16 cellular contexts compared by ENCODE assay signal in the genomic region with DNA sequence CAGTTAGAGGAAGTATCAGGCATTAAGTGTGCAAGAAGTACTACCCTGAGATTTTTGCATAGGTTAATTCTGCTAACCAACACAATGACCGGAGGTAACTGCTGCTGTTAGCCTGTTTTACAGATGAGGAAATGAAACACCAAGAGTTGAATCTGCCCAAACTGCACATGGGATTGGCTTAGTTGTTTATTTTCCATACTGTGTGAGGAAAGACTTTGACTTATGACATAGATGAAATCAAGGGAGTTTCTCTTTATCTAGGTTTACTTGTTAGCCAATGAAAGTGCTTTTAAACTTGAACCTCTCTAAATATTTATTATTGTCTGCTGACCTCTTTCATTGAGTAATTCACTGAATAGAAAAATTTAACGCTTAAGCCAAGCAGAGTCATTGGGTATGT. TPM values are rescaled to one million over a fixed set of nuclear protein-coding genes. Genes with fewer than 3 reads are reported as not detected.
DNase-seq lines count a peak whose midpoint lies in the region; ATAC-seq and TF ChIP-seq lines count a peak whose summit lies in the region.
"Had no signal": no experiment of that assay in that cellular context is flagged by ENCODE, and none has a peak within 500 bp of the region (broad histone marks: within the 10 kb centered on the region; RNA-seq: fewer than 3 reads in every experiment).

No MANE protein-coding gene starts in this region.

- H3K4me1 ChIP-seq in IMR-90 (ENCODE audit: control insufficient read depth, insufficient read depth, low read length), result peaks cover 3% of the 10 kb centered on the region
- H3K4me1 ChIP-seq: foreskin keratinocyte had no signal

- no peaks in the 10 kb centered on the region for H3K27me3 ChIP-seq in IMR-90 (ENCODE audit: control insufficient read depth, insufficient read depth, low read length)
- H3K27me3 ChIP-seq: dorsolateral prefrontal cortex, foreskin keratinocyte had no signal

- H3K4me1 Mint-ChIP-seq in stimulated activated naive B cell treated with anti-CD40 and anti-IgM and Interleukin-4, amounts not matched to agents 10 μg/mL and 1 μg/mL and 100 μg/mL, for 72 hours, result peaks cover 2 to 7% of the 10 kb centered on the region in 2 donors
- H3K4me1 Mint-ChIP-seq: CD8-positive, alpha-beta memory T cell had no signal

- H4K8ac ChIP-seq in IMR-90 (ENCODE audit: low read depth in 2 of 2, low read length in 2 of 2), result no peak overlapping the region

- ATAC-seq in GM18907 (IDR thresholded peaks at IDR 0.05; ENCODE audit: unreplicated experiment), result peak; percentile 72
- peak; percentile 72 for ATAC-seq in HG02610 (IDR thresholded peaks at IDR 0.05; ENCODE audit: unreplicated experiment)
- peak; percentile 90 for ATAC-seq in IMR-90 (ENCODE audit: low read depth)
- ATAC-seq in stimulated activated naive B cell treated with anti-CD40 and anti-IgM and Interleukin-4, amounts not matched to agents 10 μg/mL and 1 μg/mL and 100 μg/mL, for 72 hours (replicated peaks), result peak; percentile 53 to 65
- no peak for ATAC-seq in GM21381 (IDR thresholded peaks at IDR 0.05; ENCODE audit: unreplicated experiment)
- ATAC-seq in Right ventricle myocardium inferior, result no peak
- ATAC-seq: foreskin keratinocyte, sciatic nerve had no signal

- no peaks in the 10 kb centered on the region for H3K36me3 Mint-ChIP-seq in stimulated activated naive B cell treated with anti-CD40 and anti-IgM and Interleukin-4, amounts not matched to agents 10 μg/mL and 1 μg/mL and 100 μg/mL, for 72 hours
- H3K36me3 Mint-ChIP-seq: CD8-positive, alpha-beta memory T cell had no signal

- no TSS peak for BruUV-seq in IMR-90 (replicated peaks; lab: Mats Ljungman, UMichigan)

- H3K4ac ChIP-seq in IMR-90 (ENCODE audit: low read depth, low read length), result no peak overlapping the region

- H3K79me1 ChIP-seq in IMR-90 (ENCODE audit: low read depth in 1 of 2, low read length in 2 of 2), result no peaks in the 10 kb centered on the region

- TF ChIP-seq CTCF in IMR-90 (conservative IDR thresholded peaks at IDR 0.05; ENCODE audit: low read depth, low read length), result no peak

- H3K27ac ChIP-seq in IMR-90 (ENCODE audit: insufficient read depth, low read length), result no peak overlapping the region
- H3K27ac ChIP-seq: foreskin keratinocyte had no signal

- no peak overlapping the region for H3K4me2 ChIP-seq in IMR-90 (ENCODE audit: low read depth, low read length)

- no peak for TF ChIP-seq POLR2A in IMR-90 (IDR thresholded peaks at IDR 0.05; ENCODE audit: low read depth, low read length)

- no peak overlapping the region for H4K5ac ChIP-seq in IMR-90 (ENCODE audit: low read depth, low read length)

- H3K9me3 Mint-ChIP-seq in stimulated activated naive B cell treated with anti-CD40 and anti-IgM and Interleukin-4, amounts not matched to agents 10 μg/mL and 1 μg/mL and 100 μg/mL, for 72 hours, result no peaks in the 10 kb centered on the region
- H3K9me3 Mint-ChIP-seq: activated T-helper 2 cell treated with anti-CD3 and anti-CD28 coated beads, Interferon-gamma antibody, Interleukin-2, Interleukin-4, amounts not matched to agents 10 μg/mL and 5 μg/mL and 100 μg/mL, durations not matched to agents 14 hours and 24 hours and 36 hours; CD8-positive, alpha-beta memory T cell had no signal

- intact Hi-C loops in IMR-90 (cut with micrococcal nuclease), result loop anchor here (5.0 kb wide), 1 partner anchor 102 kb away; a partner anchor contains a TSS
- intact Hi-C loops in Right ventricle myocardium inferior (cut with DNase I), result loop anchor here (10.0 kb wide), 1 partner anchor 254 kb away; no protein-coding TSS in a partner anchor

- no peaks in the 10 kb centered on the region; the same call in 1 of the 2 replicates for H3K36me3 ChIP-seq in IMR-90 (ENCODE audit: control insufficient read depth, insufficient read depth, low read length)

- H4K20me1 ChIP-seq in IMR-90 (ENCODE audit: insufficient read depth, low read length), result no peaks in the 10 kb centered on the region

- CTCF ChIA-PET in IMR-90 (lab: Yijun Ruan, JAX), result no interaction called here

- H3K9me3 ChIP-seq in IMR-90 (ENCODE audit: control insufficient read depth, insufficient read depth, low read length), result no peaks in the 10 kb centered on the region

- no peak overlapping the region for H4K91ac ChIP-seq in IMR-90 (ENCODE audit: insufficient read depth, low read depth, low read length)

- no peak overlapping the region for H2AK9ac ChIP-seq in IMR-90 (replicated peaks; ENCODE audit: low read depth, low read length, poor library complexity)

- H2BK5ac ChIP-seq in IMR-90 (ENCODE audit: low read depth, low read length, poor library complexity, severe bottlenecking), result no peak overlapping the region

- no peak overlapping the region for H3K4me3 ChIP-seq in IMR-90 (ENCODE audit: insufficient read depth, low read depth, low read length)
- H3K4me3 ChIP-seq: dorsolateral prefrontal cortex had no signal

- no peak overlapping the region for H2AFZ ChIP-seq in IMR-90 (replicated peaks; ENCODE audit: low read length, poor library complexity)

- POLR2A ChIA-PET in IMR-90 (lab: Charles Lee; ENCODE audit: unreplicated experiment), result no interaction called here

- H2BK20ac ChIP-seq in IMR-90 (ENCODE audit: low read depth, low read length), result no peak overlapping the region

- DNase-seq in IMR-90, result peak; percentile 73
- DNase-seq in stimulated activated naive B cell treated with anti-CD40 and anti-IgM and Interleukin-4, amounts not matched to agents 10 μg/mL and 1 μg/mL and 100 μg/mL, for 72 hours, result no peak
- no peak for DNase-seq in activated CD8-positive, alpha-beta memory T cell treated with anti-CD3 and anti-CD28 coated beads, Interleukin-2, amount 50 U/mL, for 4 hours
- no peak for DNase-seq in Right ventricle myocardium inferior (ENCODE audit: missing footprints)
- DNase-seq: activated CD4-positive, alpha-beta T cell treated with anti-CD3 and anti-CD28 coated beads for 48 hours; CD8-positive, alpha-beta memory T cell; dorsolateral prefrontal cortex; foreskin keratinocyte; islet precursor cell; NCI-H2171 treated with DMSO at 0.1 percent for 48 hours; T-helper 1 cell had no signal

- H3K9me1 ChIP-seq in IMR-90 (ENCODE audit: insufficient read depth, low read length), result no peaks in the 10 kb centered on the region

- dilution Hi-C loops in IMR-90 (cut with HindIII; ENCODE audit: low sequenced_read_pairs, unreplicated experiment), result no loop called here

- no peak overlapping the region for H3K18ac ChIP-seq in IMR-90 (ENCODE audit: low read depth, low read length)

- in situ Hi-C loops in IMR-90 (cut with MboI; ENCODE audit: low sequenced_read_pairs), result no loop called here

- no peak overlapping the region for H3K27ac Mint-ChIP-seq in stimulated activated naive B cell treated with anti-CD40 and anti-IgM and Interleukin-4, amounts not matched to agents 10 μg/mL and 1 μg/mL and 100 μg/mL, for 72 hours
- H3K27ac Mint-ChIP-seq: activated T-helper 2 cell treated with anti-CD3 and anti-CD28 coated beads, Interferon-gamma antibody, Interleukin-2, Interleukin-4, amounts not matched to agents 10 μg/mL and 5 μg/mL and 100 μg/mL, durations not matched to agents 14 hours and 24 hours and 36 hours; CD8-positive, alpha-beta memory T cell had no signal

- H2BK15ac ChIP-seq in IMR-90 (ENCODE audit: low read depth, low read length), result no peak overlapping the region

- no peak overlapping the region for H2AK5ac ChIP-seq in IMR-90 (ENCODE audit: low read depth, low read length)

- no CpG with 5 or more reads among the region's 2 CpGs for WGBS in IMR-90 (ENCODE audit: extremely low coverage in 2 of 2, insufficient read length in 1 of 2), 2 experiments

- no peak overlapping the region for H3K56ac ChIP-seq in IMR-90 (ENCODE audit: extremely low read depth, insufficient read depth, low read length)

- no peak for TF ChIP-seq RAD21 in IMR-90 (IDR thresholded peaks at IDR 0.05; ENCODE audit: low read length)

- no peak overlapping the region for H3K14ac ChIP-seq in IMR-90 (replicated peaks; ENCODE audit: low read depth, low read length)

- H3K9ac ChIP-seq in IMR-90 (ENCODE audit: low read depth, low read length), result no peak overlapping the region

- H3K4me3 Mint-ChIP-seq in stimulated activated naive B cell treated with anti-CD40 and anti-IgM and Interleukin-4, amounts not matched to agents 10 μg/mL and 1 μg/mL and 100 μg/mL, for 72 hours, result no peak overlapping the region
- H3K4me3 Mint-ChIP-seq: CD8-positive, alpha-beta memory T cell had no signal

- no peak overlapping the region for H3K23ac ChIP-seq in IMR-90 (ENCODE audit: low read depth, low read length)

- no peak overlapping the region for H2BK120ac ChIP-seq in IMR-90 (ENCODE audit: low read depth, low read length)

- no peaks in the 10 kb centered on the region for H3K27me3 Mint-ChIP-seq in stimulated activated naive B cell treated with anti-CD40 and anti-IgM and Interleukin-4, amounts not matched to agents 10 μg/mL and 1 μg/mL and 100 μg/mL, for 72 hours

TF ChIP-seq in IMR-90, 13 proteins besides CTCF, POLR2A, EP300 and RAD21:
- TF ChIP-seq BHLHE40 (IDR thresholded peaks at IDR 0.05; ENCODE audit: low read depth, low read length) (no peak), RFX5 (IDR thresholded peaks at IDR 0.05; ENCODE audit: low read depth, low read length) (no peak), RCOR1 (IDR thresholded peaks at IDR 0.05; ENCODE audit: insufficient replicate concordance, low read length) (no peak), CEBPB (IDR thresholded peaks at IDR 0.05; ENCODE audit: low read depth, low read length) (no peak), NFE2L2 (IDR thresholded peaks at IDR 0.05; ENCODE audit: low read depth, low read length) (no peak), MXI1 (IDR thresholded peaks at IDR 0.05; ENCODE audit: borderline replicate concordance, low read depth, low read length) (no peak), MAFK (IDR thresholded peaks at IDR 0.05; ENCODE audit: low read depth, low read length) (no peak), CHD1 (IDR thresholded peaks at IDR 0.05; ENCODE audit: low read depth, low read length) (no peak), MAZ (IDR thresholded peaks at IDR 0.05; ENCODE audit: borderline replicate concordance, low read depth, low read length) (no peak)

RNA-seq across cellular contexts. Expression of a gene that starts 10.3 kb away (rescaled TPM):
- total RNA-seq in IMR-90 (2012; rRNA removed) (2.8 and 2.9 TPM in 2 replicates), Right ventricle myocardium inferior (32.6 TPM)
- 2.6 and 3.8 TPM in 2 replicates for polyA plus RNA-seq in IMR-90 (2012; rRNA removed)
- 0.90 and 1.3 TPM in 2 replicates for polyA plus RNA-seq in IMR-90 (2012; cell fraction: cytosol; rRNA removed)
- 0.49 and 4.4 TPM in 2 replicates for polyA plus RNA-seq in IMR-90 (2012; cell fraction: nucleus; rRNA removed; ENCODE audit: low replicate concordance)

Comparison
In these comparisons a context has a peak if more than half of its experiments do, and no peak if none do; other contexts are left out.
1. ATAC-seq: peak in GM18907 (single experiment), HG02610 (single experiment), IMR-90 (single experiment) and stimulated activated naive B cell treated with anti-CD40 and anti-IgM and Interleukin-4, amounts not matched to agents 10 μg/mL and 1 μg/mL and 100 μg/mL, for 72 hours (2 of 2); none in GM21381 (single experiment) and Right ventricle myocardium inferior (single experiment).